In genomic region chr6:111721677-111722219, GRCh38 we compare ENCODE assay signal across 8 cellular contexts.
DNase-seq lines count a peak whose midpoint lies in the region; ATAC-seq and TF ChIP-seq lines count a peak whose summit lies in the region.

No MANE protein-coding gene starts in this region.

- H2AFZ ChIP-seq in H9 (ENCODE audit: low read length), result no peak overlapping the region

- H2BK15ac ChIP-seq in H9 (ENCODE audit: low read depth, low read length), result no peak overlapping the region

- H3K9me3 Mint-ChIP-seq in H9, result no peaks in the 10 kb centered on the region
- H3K9me3 Mint-ChIP-seq in endothelial cell (ENCODE audit: unreplicated experiment), result no peaks in the 10 kb centered on the region
- no peaks in the 10 kb centered on the region for H3K9me3 Mint-ChIP-seq in osteocyte (ENCODE audit: unreplicated experiment)

- H3K27me3 ChIP-seq in H9 (ENCODE audit: insufficient read depth, low read length) (no peaks in the 10 kb centered on the region), WERI-Rb-1 (ENCODE audit: insufficient read depth, low read depth, severe bottlenecking) (no peaks in the 10 kb centered on the region)

- H2AK5ac ChIP-seq in H9 (ENCODE audit: insufficient read length, low read length), result no peak overlapping the region

- no peak overlapping the region for H4K91ac ChIP-seq in H9 (ENCODE audit: insufficient read length, low read depth, low read length)

- H3K4me2 ChIP-seq in H9 (ENCODE audit: insufficient read depth, insufficient read length, low read length), result no peak overlapping the region

- DNase-seq in AG08396 (ENCODE audit: low spot score), result peak; percentile 38
- DNase-seq in H9, result peak; percentile 52
- peak; percentile 32 for DNase-seq in WERI-Rb-1
- peak; percentile 34 for DNase-seq in endothelial cell (ENCODE audit: low spot score)
- no peak for DNase-seq in osteocyte (ENCODE audit: extremely low spot score, unreplicated experiment)
- no peak for DNase-seq in mesenteric fat pad (ENCODE audit: low spot score)

- H3K27ac ChIP-seq in H9 (ENCODE audit: insufficient read length, low read depth, low read length) (no peak overlapping the region), WERI-Rb-1 (no peak overlapping the region)

- no peak overlapping the region for H3K18ac ChIP-seq in H9 (ENCODE audit: insufficient read length, low read depth, low read length)

- H2BK5ac ChIP-seq in H9 (ENCODE audit: insufficient read length, low read length), result no peak overlapping the region

- no peak overlapping the region for H3K4me3 ChIP-seq in WERI-Rb-1 (ENCODE audit: low read depth, low read length)

- H3K56ac ChIP-seq in H9 (ENCODE audit: insufficient read length, low read depth, low read length), result no peak overlapping the region

- no peak overlapping the region for H4K8ac ChIP-seq in H9 (replicated peaks; ENCODE audit: insufficient read length, low read depth, low read length)

- H3K14ac ChIP-seq in H9 (ENCODE audit: insufficient read depth, low read length), result no peak overlapping the region

- no peak overlapping the region for H3T11ph ChIP-seq in H9 (ENCODE audit: low read length)

- H2BK12ac ChIP-seq in H9 (ENCODE audit: insufficient read length, low read depth, low read length), result no peak overlapping the region

- no CpG with 5 or more reads among the region's 3 CpGs for WGBS in H9 (ENCODE audit: extremely low coverage, insufficient read length, low lambda C conversion rate)

- no peaks in the 10 kb centered on the region; the same call in 1 of the 2 replicates for H3K4me1 ChIP-seq in H9 (ENCODE audit: insufficient read depth, low read length)

- no peak overlapping the region for H4K5ac ChIP-seq in H9 (ENCODE audit: insufficient read length, low read depth, low read length)

- H2BK120ac ChIP-seq in H9 (ENCODE audit: low read depth, low read length, poor library complexity, severe bottlenecking), result no peak overlapping the region

- H3K9ac ChIP-seq in H9 (ENCODE audit: extremely low read depth, insufficient read length, low read length), result no peak overlapping the region

- TF ChIP-seq CTCF in H9 (conservative IDR thresholded peaks at IDR 0.05) (peak; percentile 81), WERI-Rb-1 (IDR thresholded peaks at IDR 0.05; ENCODE audit: low read depth, low read length) (peak; percentile 71), endothelial cell (IDR thresholded peaks at IDR 0.05; ENCODE audit: unreplicated experiment) (peak; percentile 86), osteocyte (IDR thresholded peaks at IDR 0.05) (peak; percentile 64)

- H3K4me1 Mint-ChIP-seq in H9 (peaks cover 4 to 5% of the 10 kb centered on the region in 2 experiments; a peak in 3 of 4 replicates), endothelial cell (ENCODE audit: unreplicated experiment) (peaks cover 51% of the 10 kb centered on the region), osteocyte (ENCODE audit: unreplicated experiment) (peaks cover 37% of the 10 kb centered on the region)

- no peak overlapping the region for H3K4me3 Mint-ChIP-seq in H9
- no peak overlapping the region for H3K4me3 Mint-ChIP-seq in endothelial cell (ENCODE audit: unreplicated experiment)
- no peak overlapping the region for H3K4me3 Mint-ChIP-seq in osteocyte (ENCODE audit: unreplicated experiment)

- ATAC-seq in GM19463 (IDR thresholded peaks at IDR 0.05; ENCODE audit: unreplicated experiment) (no peak), GM21529 (IDR thresholded peaks at IDR 0.05; ENCODE audit: unreplicated experiment) (no peak)

- H3K27me3 Mint-ChIP-seq in H9 (ENCODE audit: low read depth) (no peaks in the 10 kb centered on the region), endothelial cell (ENCODE audit: unreplicated experiment) (peaks cover 15% of the 10 kb centered on the region), osteocyte (ENCODE audit: unreplicated experiment) (no peaks in the 10 kb centered on the region)

- H3K23ac ChIP-seq in H9 (ENCODE audit: insufficient read length, low read depth, low read length), result no peak overlapping the region

- H3K36me3 Mint-ChIP-seq in H9 (ENCODE audit: insufficient read depth in 1 of 3, low read depth in 3 of 3) (peaks cover 2 to 14% (median 10%) of the 10 kb centered on the region in 3 experiments; a peak in 5 of 7 replicates), endothelial cell (ENCODE audit: low read depth, unreplicated experiment) (peaks cover 31% of the 10 kb centered on the region), osteocyte (ENCODE audit: unreplicated experiment) (peaks cover 14% of the 10 kb centered on the region)

- peaks cover 4% of the 10 kb centered on the region for H3K36me3 ChIP-seq in WERI-Rb-1

- H3K79me2 ChIP-seq in H9 (ENCODE audit: insufficient read depth, low read length), result no peaks in the 10 kb centered on the region

- H3K9me3 ChIP-seq in H9 (ENCODE audit: control insufficient read depth, low read depth, low read length) (no peaks in the 10 kb centered on the region), WERI-Rb-1 (ENCODE audit: severe bottlenecking) (no peaks in the 10 kb centered on the region)

- no peak overlapping the region for H3K4ac ChIP-seq in H9 (ENCODE audit: low read depth, low read length)

- no peaks in the 10 kb centered on the region for H3K23me2 ChIP-seq in H9 (ENCODE audit: insufficient read length, low read depth, low read length, poor library complexity, severe bottlenecking)

- no peak overlapping the region; a peak in 1 of 7 replicates for H3K27ac Mint-ChIP-seq in H9
- no peak overlapping the region for H3K27ac Mint-ChIP-seq in endothelial cell (ENCODE audit: unreplicated experiment)
- peak overlapping the region; percentile 81 for H3K27ac Mint-ChIP-seq in osteocyte (ENCODE audit: unreplicated experiment)

- H3K79me1 ChIP-seq in H9 (ENCODE audit: insufficient read depth, low read depth, low read length, poor library complexity, severe bottlenecking), result peaks cover 8% of the 10 kb centered on the region

- no peaks in the 10 kb centered on the region for H4K20me1 ChIP-seq in H9 (ENCODE audit: control insufficient read depth, insufficient read depth, insufficient read length)

- no peak overlapping the region for H2BK20ac ChIP-seq in H9 (ENCODE audit: low read depth, low read length, poor library complexity, severe bottlenecking)

Comparison
In these comparisons a context has a peak if more than half of its experiments do, and no peak if none do; other contexts are left out.
1. DNase-seq: peak in AG08396 (single experiment), H9 (single experiment), WERI-Rb-1 (single experiment) and endothelial cell (single experiment); none in osteocyte (single experiment) and mesenteric fat pad (single experiment).
2. Peak in every context shown above with its lines, with median percentiles within 50 percentile points of each other: CTCF ChIP-seq.